In the genomic region with DNA sequence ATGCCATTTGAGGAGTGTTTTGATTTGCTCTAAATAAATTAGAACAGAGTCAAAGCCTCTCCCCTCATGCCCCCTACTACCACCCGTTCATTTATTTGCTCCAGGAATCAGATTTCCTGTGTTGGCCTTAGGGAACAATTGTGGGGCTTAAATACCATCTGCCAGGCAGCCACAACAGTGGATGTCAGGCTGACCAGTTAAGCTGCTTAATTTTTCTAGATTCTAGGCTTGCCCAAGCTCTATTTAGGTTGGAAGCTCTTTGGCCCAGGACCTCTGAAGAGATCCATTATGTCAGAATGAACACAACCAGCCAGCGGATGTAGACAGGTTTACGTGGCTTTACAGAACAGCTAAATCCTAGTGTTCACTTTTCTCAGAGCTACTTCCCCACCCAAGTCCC, we compare ENCODE assay signal across 1 cellular context.
TF ChIP-seq lines count a peak whose summit lies in the region.

No MANE protein-coding gene starts in this region.

TF ChIP-seq in endothelial cell of umbilical vein, 7 proteins besides CTCF, POLR2A, EP300 and RAD21:
- TF ChIP-seq, protein P1, sequence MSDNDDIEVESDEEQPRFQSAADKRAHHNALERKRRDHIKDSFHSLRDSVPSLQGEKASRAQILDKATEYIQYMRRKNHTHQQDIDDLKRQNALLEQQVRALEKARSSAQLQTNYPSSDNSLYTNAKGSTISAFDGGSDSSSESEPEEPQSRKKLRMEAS (IDR thresholded peaks at IDR 0.05; ENCODE audit: insufficient read depth, insufficient read length), result no peak
